Comparison of ENCODE assay signal across 2 cellular contexts in the genomic region with DNA sequence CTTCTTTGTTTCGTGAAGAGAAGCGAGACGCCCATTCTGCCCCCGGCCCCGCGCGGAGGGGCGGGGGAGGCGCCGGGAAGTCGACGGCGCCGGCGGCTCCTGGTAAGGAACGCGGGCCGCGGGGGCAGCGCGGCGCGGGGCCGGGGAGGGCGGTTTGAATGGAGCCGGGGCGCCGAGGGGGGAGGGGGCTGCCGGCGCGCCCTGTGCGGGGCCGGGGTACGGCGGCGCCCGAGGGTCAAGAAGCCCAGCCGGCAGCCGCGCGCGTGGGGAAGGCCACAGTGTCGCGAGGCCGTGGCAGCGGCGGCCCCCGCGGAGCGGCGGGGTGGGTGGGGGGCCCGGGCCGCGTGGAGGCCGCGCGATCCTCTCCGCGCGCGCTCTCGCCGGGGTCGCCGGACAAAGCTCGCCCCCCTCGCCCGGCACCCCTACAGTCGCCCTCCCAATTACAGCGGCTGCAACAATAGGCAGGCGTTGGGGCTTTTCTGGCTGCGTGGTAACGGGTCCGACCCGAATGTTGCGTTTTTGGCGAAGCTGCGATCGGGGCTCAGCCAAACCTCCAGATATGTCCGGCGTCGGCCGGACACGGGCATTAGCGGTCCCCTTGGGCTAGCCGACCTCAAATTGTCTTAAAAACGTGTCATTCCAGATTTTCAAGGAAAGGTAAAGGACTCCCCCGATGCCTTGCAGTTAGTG.
A peak's percentile ranks its signal among the peaks of the same experiment; 100 is the strongest.
TF ChIP-seq lines count a peak whose summit lies in the region.

No MANE protein-coding gene starts in this region.

TF ChIP-seq in A549, 52 proteins besides CTCF, POLR2A, EP300 and RAD21:
- TF ChIP-seq BCL3 (IDR thresholded peaks at IDR 0.05) (0 out of 3 replicates have a peak, but pooled peaks have one; percentile 23), FOSL2 (IDR thresholded peaks at IDR 0.05) (no peak), FOSL2 (CRISPR knock-in tag; IDR thresholded peaks at IDR 0.05) (no peak)

TF ChIP-seq in HepG2, 621 proteins besides CTCF, POLR2A, EP300 and RAD21:
- TF ChIP-seq, protein P1, sequence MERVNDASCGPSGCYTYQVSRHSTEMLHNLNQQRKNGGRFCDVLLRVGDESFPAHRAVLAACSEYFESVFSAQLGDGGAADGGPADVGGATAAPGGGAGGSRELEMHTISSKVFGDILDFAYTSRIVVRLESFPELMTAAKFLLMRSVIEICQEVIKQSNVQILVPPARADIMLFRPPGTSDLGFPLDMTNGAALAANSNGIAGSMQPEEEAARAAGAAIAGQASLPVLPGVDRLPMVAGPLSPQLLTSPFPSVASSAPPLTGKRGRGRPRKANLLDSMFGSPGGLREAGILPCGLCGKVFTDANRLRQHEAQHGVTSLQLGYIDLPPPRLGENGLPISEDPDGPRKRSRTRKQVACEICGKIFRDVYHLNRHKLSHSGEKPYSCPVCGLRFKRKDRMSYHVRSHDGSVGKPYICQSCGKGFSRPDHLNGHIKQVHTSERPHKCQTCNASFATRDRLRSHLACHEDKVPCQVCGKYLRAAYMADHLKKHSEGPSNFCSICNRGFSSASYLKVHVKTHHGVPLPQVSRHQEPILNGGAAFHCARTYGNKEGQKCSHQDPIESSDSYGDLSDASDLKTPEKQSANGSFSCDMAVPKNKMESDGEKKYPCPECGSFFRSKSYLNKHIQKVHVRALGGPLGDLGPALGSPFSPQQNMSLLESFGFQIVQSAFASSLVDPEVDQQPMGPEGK (CRISPR knock-in tag; IDR thresholded peaks at IDR 0.05): 0 out of 2 replicates have a peak, but pooled peaks have one; percentile 40
- no peak for TF ChIP-seq LCORL (IDR thresholded peaks at IDR 0.05)
- TF ChIP-seq LCORL (CRISPR knock-in tag; IDR thresholded peaks at IDR 0.05): no peak
- peak; percentile 78 for TF ChIP-seq ZBTB14 (CRISPR knock-in tag; IDR thresholded peaks at IDR 0.05)
- TF ChIP-seq KDM5A (IDR thresholded peaks at IDR 0.05; ENCODE audit: borderline replicate concordance, low read length): peak; percentile 77; the same call in 1 of the 2 replicates
- TF ChIP-seq PHF8 (CRISPR knock-in tag; IDR thresholded peaks at IDR 0.05): peak; percentile 35; the same call in 1 of the 2 replicates
- TF ChIP-seq MAZ (IDR thresholded peaks at IDR 0.05; ENCODE audit: borderline replicate concordance, low read depth, low read length): 0 out of 2 replicates have a peak, but pooled peaks have one; percentile 52
- TF ChIP-seq MAZ (CRISPR knock-in tag; IDR thresholded peaks at IDR 0.05; ENCODE audit: low read depth): no peak
- 0 out of 2 replicates have a peak, but pooled peaks have one; percentile 24 for TF ChIP-seq KMT2B (CRISPR knock-in tag; IDR thresholded peaks at IDR 0.05)
- peak; percentile 36 for TF ChIP-seq AGO2 (optimal IDR thresholded peaks at IDR 0.05; ENCODE audit: low read depth, low read length)
- no peak for TF ChIP-seq AGO1 (IDR thresholded peaks at IDR 0.05; ENCODE audit: low read depth, low read length, poor library complexity, severe bottlenecking)
- 0 out of 2 replicates have a peak, but pooled peaks have one; percentile 63 for TF ChIP-seq ZFP82 (CRISPR knock-in tag; IDR thresholded peaks at IDR 0.05; ENCODE audit: borderline replicate concordance)
- TF ChIP-seq RBFOX2 (IDR thresholded peaks at IDR 0.05; ENCODE audit: low read depth, low read length): peak; percentile 47
- TF ChIP-seq ZNF782 (CRISPR knock-in tag; IDR thresholded peaks at IDR 0.05; ENCODE audit: borderline replicate concordance): peak; percentile 49; the same call in 1 of the 2 replicates
- TF ChIP-seq, protein P2, sequence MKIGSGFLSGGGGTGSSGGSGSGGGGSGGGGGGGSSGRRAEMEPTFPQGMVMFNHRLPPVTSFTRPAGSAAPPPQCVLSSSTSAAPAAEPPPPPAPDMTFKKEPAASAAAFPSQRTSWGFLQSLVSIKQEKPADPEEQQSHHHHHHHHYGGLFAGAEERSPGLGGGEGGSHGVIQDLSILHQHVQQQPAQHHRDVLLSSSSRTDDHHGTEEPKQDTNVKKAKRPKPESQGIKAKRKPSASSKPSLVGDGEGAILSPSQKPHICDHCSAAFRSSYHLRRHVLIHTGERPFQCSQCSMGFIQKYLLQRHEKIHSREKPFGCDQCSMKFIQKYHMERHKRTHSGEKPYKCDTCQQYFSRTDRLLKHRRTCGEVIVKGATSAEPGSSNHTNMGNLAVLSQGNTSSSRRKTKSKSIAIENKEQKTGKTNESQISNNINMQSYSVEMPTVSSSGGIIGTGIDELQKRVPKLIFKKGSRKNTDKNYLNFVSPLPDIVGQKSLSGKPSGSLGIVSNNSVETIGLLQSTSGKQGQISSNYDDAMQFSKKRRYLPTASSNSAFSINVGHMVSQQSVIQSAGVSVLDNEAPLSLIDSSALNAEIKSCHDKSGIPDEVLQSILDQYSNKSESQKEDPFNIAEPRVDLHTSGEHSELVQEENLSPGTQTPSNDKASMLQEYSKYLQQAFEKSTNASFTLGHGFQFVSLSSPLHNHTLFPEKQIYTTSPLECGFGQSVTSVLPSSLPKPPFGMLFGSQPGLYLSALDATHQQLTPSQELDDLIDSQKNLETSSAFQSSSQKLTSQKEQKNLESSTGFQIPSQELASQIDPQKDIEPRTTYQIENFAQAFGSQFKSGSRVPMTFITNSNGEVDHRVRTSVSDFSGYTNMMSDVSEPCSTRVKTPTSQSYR (CRISPR knock-in tag; IDR thresholded peaks at IDR 0.05; ENCODE audit: borderline replicate concordance): no peak
- TF ChIP-seq HDAC1 (CRISPR knock-in tag; IDR thresholded peaks at IDR 0.05): 0 out of 2 replicates have a peak, but pooled peaks have one; percentile 32
- 0 out of 2 replicates have a peak, but pooled peaks have one; percentile 8 for TF ChIP-seq ZNF546 (CRISPR knock-in tag; conservative IDR thresholded peaks at IDR 0.05)
- TF ChIP-seq, protein P3, sequence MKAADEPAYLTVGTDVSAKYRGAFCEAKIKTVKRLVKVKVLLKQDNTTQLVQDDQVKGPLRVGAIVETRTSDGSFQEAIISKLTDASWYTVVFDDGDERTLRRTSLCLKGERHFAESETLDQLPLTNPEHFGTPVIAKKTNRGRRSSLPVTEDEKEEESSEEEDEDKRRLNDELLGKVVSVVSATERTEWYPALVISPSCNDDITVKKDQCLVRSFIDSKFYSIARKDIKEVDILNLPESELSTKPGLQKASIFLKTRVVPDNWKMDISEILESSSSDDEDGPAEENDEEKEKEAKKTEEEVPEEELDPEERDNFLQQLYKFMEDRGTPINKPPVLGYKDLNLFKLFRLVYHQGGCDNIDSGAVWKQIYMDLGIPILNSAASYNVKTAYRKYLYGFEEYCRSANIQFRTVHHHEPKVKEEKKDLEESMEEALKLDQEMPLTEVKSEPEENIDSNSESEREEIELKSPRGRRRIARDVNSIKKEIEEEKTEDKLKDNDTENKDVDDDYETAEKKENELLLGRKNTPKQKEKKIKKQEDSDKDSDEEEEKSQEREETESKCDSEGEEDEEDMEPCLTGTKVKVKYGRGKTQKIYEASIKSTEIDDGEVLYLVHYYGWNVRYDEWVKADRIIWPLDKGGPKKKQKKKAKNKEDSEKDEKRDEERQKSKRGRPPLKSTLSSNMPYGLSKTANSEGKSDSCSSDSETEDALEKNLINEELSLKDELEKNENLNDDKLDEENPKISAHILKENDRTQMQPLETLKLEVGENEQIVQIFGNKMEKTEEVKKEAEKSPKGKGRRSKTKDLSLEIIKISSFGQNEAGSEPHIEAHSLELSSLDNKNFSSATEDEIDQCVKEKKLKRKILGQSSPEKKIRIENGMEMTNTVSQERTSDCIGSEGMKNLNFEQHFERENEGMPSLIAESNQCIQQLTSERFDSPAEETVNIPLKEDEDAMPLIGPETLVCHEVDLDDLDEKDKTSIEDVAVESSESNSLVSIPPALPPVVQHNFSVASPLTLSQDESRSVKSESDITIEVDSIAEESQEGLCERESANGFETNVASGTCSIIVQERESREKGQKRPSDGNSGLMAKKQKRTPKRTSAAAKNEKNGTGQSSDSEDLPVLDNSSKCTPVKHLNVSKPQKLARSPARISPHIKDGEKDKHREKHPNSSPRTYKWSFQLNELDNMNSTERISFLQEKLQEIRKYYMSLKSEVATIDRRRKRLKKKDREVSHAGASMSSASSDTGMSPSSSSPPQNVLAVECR (CRISPR knock-in tag; IDR thresholded peaks at IDR 0.05; ENCODE audit: borderline replicate concordance): peak; percentile 46; the same call in 1 of the 2 replicates
- TF ChIP-seq GABPB1 (CRISPR knock-in tag; IDR thresholded peaks at IDR 0.05): no peak
- TF ChIP-seq KMT2A (CRISPR knock-in tag; IDR thresholded peaks at IDR 0.05): 0 out of 2 replicates have a peak, but pooled peaks have one; percentile 35
- TF ChIP-seq HNRNPLL (IDR thresholded peaks at IDR 0.05; ENCODE audit: low read depth, low read length, poor library complexity, severe bottlenecking): peak; percentile 10
- 0 out of 2 replicates have a peak, but pooled peaks have one; percentile 27 for TF ChIP-seq NKX3-1 (CRISPR knock-in tag; IDR thresholded peaks at IDR 0.05)
- no peak for TF ChIP-seq NCOR1 (IDR thresholded peaks at IDR 0.05; ENCODE audit: borderline replicate concordance, low read length)
- TF ChIP-seq SNAI1 (CRISPR knock-in tag; IDR thresholded peaks at IDR 0.05; ENCODE audit: borderline replicate concordance): 0 out of 2 replicates have a peak, but pooled peaks have one; percentile 3
- TF ChIP-seq ZNF839 (CRISPR knock-in tag; IDR thresholded peaks at IDR 0.05; ENCODE audit: borderline replicate concordance): no peak
- peak; percentile 12; the same call in 1 of the 2 replicates for TF ChIP-seq ZNF784 (CRISPR knock-in tag; IDR thresholded peaks at IDR 0.05; ENCODE audit: borderline replicate concordance)
- TF ChIP-seq IRF1 (CRISPR knock-in tag; IDR thresholded peaks at IDR 0.05; ENCODE audit: low read depth): peak; percentile 57; the same call in 1 of the 2 replicates
- peak; percentile 18; the same call in 1 of the 2 replicates for TF ChIP-seq ZSCAN25 (CRISPR knock-in tag; IDR thresholded peaks at IDR 0.05)
- peak; percentile 83 for TF ChIP-seq ASH2L (IDR thresholded peaks at IDR 0.05; ENCODE audit: insufficient read length, low read depth, low read length)
- TF ChIP-seq ONECUT2 (CRISPR knock-in tag; IDR thresholded peaks at IDR 0.05): no peak
- TF ChIP-seq ZNF430 (CRISPR knock-in tag; IDR thresholded peaks at IDR 0.05): 0 out of 2 replicates have a peak, but pooled peaks have one; percentile 48
- no peak for TF ChIP-seq NONO (IDR thresholded peaks at IDR 0.05)
- 0 out of 2 replicates have a peak, but pooled peaks have one; percentile 31 for TF ChIP-seq NONO (CRISPR knock-in tag; conservative IDR thresholded peaks at IDR 0.05)
- TF ChIP-seq ZNF891 (CRISPR knock-in tag; IDR thresholded peaks at IDR 0.05): 0 out of 2 replicates have a peak, but pooled peaks have one; percentile 34
- TF ChIP-seq ZNF841 (CRISPR knock-in tag; IDR thresholded peaks at IDR 0.05; ENCODE audit: borderline replicate concordance): 0 out of 2 replicates have a peak, but pooled peaks have one; percentile 43
